14 cellular contexts compared by ENCODE assay signal in the genomic region with DNA sequence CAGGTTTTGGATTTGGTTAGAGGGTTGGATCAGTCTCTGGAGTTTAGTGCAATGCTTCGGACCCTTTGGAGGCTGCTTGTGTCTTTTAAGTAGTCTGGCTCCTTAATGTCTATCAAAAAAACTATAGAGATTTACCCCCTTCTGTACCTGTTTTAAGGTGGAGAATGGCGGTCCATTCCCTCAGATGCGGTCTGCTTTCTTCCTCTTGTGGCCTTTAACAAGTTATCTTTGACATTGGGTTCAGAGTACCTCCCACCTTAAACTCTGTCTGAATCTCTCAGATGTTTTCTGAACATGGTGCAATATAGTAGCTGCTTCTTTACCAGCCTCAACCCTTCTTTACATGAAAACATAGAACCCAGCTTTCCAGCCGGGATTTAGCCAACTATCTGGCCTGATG. TPM values are rescaled to one million over a fixed set of nuclear protein-coding genes. Genes with fewer than 3 reads are reported as not detected.
DNase-seq lines count a peak whose midpoint lies in the region; ATAC-seq and TF ChIP-seq lines count a peak whose summit lies in the region.
"Had no signal": no experiment of that assay in that cellular context is flagged by ENCODE, and none has a peak within 500 bp of the region (broad histone marks: within the 10 kb centered on the region; RNA-seq: fewer than 3 reads in every experiment).

No MANE protein-coding gene starts in this region.

- H3F3A ChIP-seq in OCI-LY1 (ENCODE audit: insufficient read depth, low read length) = no peaks in the 10 kb centered on the region

- no peak overlapping the region for H2AFZ ChIP-seq in OCI-LY1 (ENCODE audit: low read length)

- CTCF ChIA-PET in activated naive CD4-positive, alpha-beta T cell treated with anti-CD3 and anti-CD28 coated beads for 36 hours (lab: Charles Lee) = no interaction called here

- H3K9ac ChIP-seq in OCI-LY1 (ENCODE audit: low read length) (no peak overlapping the region; the same call in 1 of the 2 replicates), skeletal muscle satellite cell (ENCODE audit: low read depth, low read length) (no peak overlapping the region)

- intact Hi-C loops in activated naive CD4-positive, alpha-beta T cell treated with anti-CD3 and anti-CD28 coated beads for 36 hours (cut with micrococcal nuclease) = no loop called here
- intact Hi-C loops in left cardiac atrium (cut with DNase I) = no loop called here

- no peaks in the 10 kb centered on the region for H3K27me3 ChIP-seq in OCI-LY1 (ENCODE audit: insufficient read depth, low read length)
- H3K27me3 ChIP-seq in skeletal muscle satellite cell (ENCODE audit: control insufficient read depth, insufficient read depth, low read length) = no peaks in the 10 kb centered on the region
- H3K27me3 ChIP-seq: adrenal gland, uterus had no signal

- H3K9me3 Mint-ChIP-seq in activated naive CD4-positive, alpha-beta T cell treated with anti-CD3 and anti-CD28 coated beads for 36 hours = no peaks in the 10 kb centered on the region
- no peaks in the 10 kb centered on the region for H3K9me3 Mint-ChIP-seq in activated naive CD4-positive, alpha-beta T cell treated with anti-CD3 and anti-CD28 coated beads, Interleukin-2, amount 50 U/mL, for 72 hours
- H3K9me3 Mint-ChIP-seq in central memory CD8-positive, alpha-beta T cell = no peaks in the 10 kb centered on the region

- no peaks in the 10 kb centered on the region for H4K20me1 ChIP-seq in OCI-LY1 (ENCODE audit: insufficient read depth, low read length)

- peaks cover 17% of the 10 kb centered on the region for H3K36me3 Mint-ChIP-seq in activated naive CD4-positive, alpha-beta T cell treated with anti-CD3 and anti-CD28 coated beads for 36 hours (ENCODE audit: low read depth)
- peaks cover 34% of the 10 kb centered on the region in 2 donors for H3K36me3 Mint-ChIP-seq in activated naive CD4-positive, alpha-beta T cell treated with anti-CD3 and anti-CD28 coated beads, Interleukin-2, amount 50 U/mL, for 72 hours
- H3K36me3 Mint-ChIP-seq in central memory CD8-positive, alpha-beta T cell (ENCODE audit: insufficient read depth) = peaks cover 9% of the 10 kb centered on the region

- H3K36me3 ChIP-seq in OCI-LY1 (ENCODE audit: insufficient read depth, low read length) (peaks cover 20% of the 10 kb centered on the region), skeletal muscle satellite cell (ENCODE audit: insufficient read depth, low read length) (no peaks in the 10 kb centered on the region)
- H3K36me3 ChIP-seq: adrenal gland, prostate gland, uterus had no signal

- no peaks in the 10 kb centered on the region for H3K27me3 Mint-ChIP-seq in activated naive CD4-positive, alpha-beta T cell treated with anti-CD3 and anti-CD28 coated beads for 36 hours (ENCODE audit: low read depth)
- H3K27me3 Mint-ChIP-seq in central memory CD8-positive, alpha-beta T cell = no peaks in the 10 kb centered on the region

- ATAC-seq in activated naive CD4-positive, alpha-beta T cell treated with anti-CD3 and anti-CD28 coated beads, Interleukin-2, amount 50 U/mL, for 72 hours = no peak
- ATAC-seq in central memory CD8-positive, alpha-beta T cell (replicated peaks; ENCODE audit: extremely low read depth, poor library complexity, severe bottlenecking) = no peak
- ATAC-seq in left cardiac atrium = no peak

- H3K4me2 ChIP-seq in OCI-LY1 (ENCODE audit: low read length) (peak overlapping the region; percentile 97), skeletal muscle satellite cell (ENCODE audit: low read length) (peak overlapping the region; percentile 82)

- H3K4me3 ChIP-seq in OCI-LY1 (ENCODE audit: low read depth, low read length, poor library complexity, severe bottlenecking) (peak overlapping the region; percentile 77), skeletal muscle satellite cell (ENCODE audit: low read length) (no peak overlapping the region)
- H3K4me3 ChIP-seq: adrenal gland, coronary artery, prostate gland, uterus had no signal

- no peak for TF ChIP-seq CTCF in OCI-LY1 (IDR thresholded peaks at IDR 0.05; ENCODE audit: low read length)

- no peak overlapping the region for H3K27ac ChIP-seq in OCI-LY1 (ENCODE audit: low read depth, low read length, poor library complexity, severe bottlenecking)
- H3K27ac ChIP-seq: adrenal gland, coronary artery, prostate gland, uterus had no signal

- peak overlapping the region; percentile 99 for H3K4me3 Mint-ChIP-seq in activated naive CD4-positive, alpha-beta T cell treated with anti-CD3 and anti-CD28 coated beads for 36 hours
- peak overlapping the region; percentile 95 for H3K4me3 Mint-ChIP-seq in central memory CD8-positive, alpha-beta T cell

- H3K27ac Mint-ChIP-seq in activated naive CD4-positive, alpha-beta T cell treated with anti-CD3 and anti-CD28 coated beads for 36 hours = no peak overlapping the region
- H3K27ac Mint-ChIP-seq in activated naive CD4-positive, alpha-beta T cell treated with anti-CD3 and anti-CD28 coated beads, Interleukin-2, amount 50 U/mL, for 72 hours = peak overlapping the region in 1 of 2 donors; percentile 98
- H3K27ac Mint-ChIP-seq in central memory CD8-positive, alpha-beta T cell (ENCODE audit: low read depth) = no peak overlapping the region

- H3K4me1 ChIP-seq in OCI-LY1 (ENCODE audit: insufficient read depth, low read length, severe bottlenecking) (peaks cover 44% of the 10 kb centered on the region), skeletal muscle satellite cell (ENCODE audit: control insufficient read depth, insufficient read depth, low read length) (peaks cover 28% of the 10 kb centered on the region)

- no peak for DNase-seq in activated naive CD4-positive, alpha-beta T cell treated with anti-CD3 and anti-CD28 coated beads for 36 hours
- no peak for DNase-seq in activated naive CD4-positive, alpha-beta T cell treated with anti-CD3 and anti-CD28 coated beads, Interleukin-2, amount 50 U/mL, for 72 hours (ENCODE audit: low spot score in 2 of 2)
- no peak for DNase-seq in central memory CD8-positive, alpha-beta T cell (ENCODE audit: low spot score in 2 of 2)
- DNase-seq in NCI-H2227 (lab: John Stamatoyannopoulos, UW; ENCODE audit: unreplicated experiment) = no peak
- no peak for DNase-seq in LoVo (ENCODE audit: low spot score)
- DNase-seq in left cardiac atrium = no peak
- DNase-seq: activated CD4-positive, alpha-beta T cell treated with anti-CD3 and anti-CD28 coated beads, Interleukin-2, amount 50 U/mL, for 1 hour; adrenal gland; MV-4-11; uterus had no signal

- H3K9me3 ChIP-seq in OCI-LY1 (ENCODE audit: low read length) (no peaks in the 10 kb centered on the region), skeletal muscle satellite cell (replicated peaks; ENCODE audit: low read length) (no peaks in the 10 kb centered on the region)
- H3K9me3 ChIP-seq: adrenal gland, prostate gland, uterus had no signal

- no peaks in the 10 kb centered on the region for H3K9me2 ChIP-seq in OCI-LY1 (ENCODE audit: low read depth, low read length)

- peaks cover 68% of the 10 kb centered on the region for H3K79me2 ChIP-seq in OCI-LY1 (ENCODE audit: insufficient read depth, low read length)

- H3K4me1 Mint-ChIP-seq in activated naive CD4-positive, alpha-beta T cell treated with anti-CD3 and anti-CD28 coated beads for 36 hours (ENCODE audit: low read depth) = peaks cover 54% of the 10 kb centered on the region
- H3K4me1 Mint-ChIP-seq in central memory CD8-positive, alpha-beta T cell = peaks cover 53% of the 10 kb centered on the region

RNA-seq across cellular contexts. Expression of a gene that starts 2.4 kb away (rescaled TPM):
- total RNA-seq in activated naive CD4-positive, alpha-beta T cell treated with anti-CD3 and anti-CD28 coated beads for 36 hours = 10 to 100 TPM; 63.9 to 65.7 TPM
- 10 to 100 TPM; 80.6 to 85.7 TPM for total RNA-seq in activated naive CD4-positive, alpha-beta T cell treated with anti-CD3 and anti-CD28 coated beads, Interleukin-2, amount 50 U/mL, for 72 hours
- 16.2 and 20.1 TPM in 2 replicates for total RNA-seq in skeletal muscle satellite cell (2012; rRNA removed)
- 10 to 100 TPM; 25.8 to 26.6 TPM for total RNA-seq in left cardiac atrium

RNA-seq across cellular contexts. Expression of a gene that starts 57.3 kb away (rescaled TPM):
- under 1 TPM in 1 of 2 experiments, not detected in 1; 0.33 TPM for total RNA-seq in activated naive CD4-positive, alpha-beta T cell treated with anti-CD3 and anti-CD28 coated beads for 36 hours
- total RNA-seq in activated naive CD4-positive, alpha-beta T cell treated with anti-CD3 and anti-CD28 coated beads, Interleukin-2, amount 50 U/mL, for 72 hours = under 1 TPM; 0.27 to 0.34 TPM
- 4.8 and 6.6 TPM in 2 replicates for total RNA-seq in skeletal muscle satellite cell (2012; rRNA removed)
- 10 to 100 TPM; 47.5 to 49.0 TPM for total RNA-seq in left cardiac atrium

Comparison
In these comparisons a context has a peak if more than half of its experiments do, and no peak if none do; other contexts are left out.
1. RNA of a gene that starts 57.3 kb away (total RNA-seq): 47.5 to 49.0 TPM in left cardiac atrium; 0.27 to 0.34 TPM in activated naive CD4-positive, alpha-beta T cell treated with anti-CD3 and anti-CD28 coated beads, Interleukin-2, amount 50 U/mL, for 72 hours and 0.33 TPM in activated naive CD4-positive, alpha-beta T cell treated with anti-CD3 and anti-CD28 coated beads for 36 hours; every median in the first group is over 10 times any median in the second.